In genomic region chr3:39378092-39378491, GRCh38 we compare ENCODE assay signal across 1 cellular context.
TF ChIP-seq lines count a peak whose summit lies in the region.

No MANE protein-coding gene starts in this region.

TF ChIP-seq in GM12878, 131 proteins besides CTCF, POLR2A, EP300 and RAD21:
- no peak for TF ChIP-seq FOS (IDR thresholded peaks at IDR 0.05; ENCODE audit: borderline replicate concordance, extremely low read depth, insufficient read length)
- no peak for TF ChIP-seq ZNF622 (IDR thresholded peaks at IDR 0.05)
- TF ChIP-seq CEBPB (IDR thresholded peaks at IDR 0.05; ENCODE audit: borderline replicate concordance in 1 of 2, low read depth in 2 of 2, low read length in 2 of 2), result no peak
- 0 out of 2 replicates have a peak, but pooled peaks have one; percentile 34 for TF ChIP-seq FOXM1 (IDR thresholded peaks at IDR 0.05; ENCODE audit: low read depth, low read length)
- peak; percentile 72; the same call in 1 of the 2 replicates for TF ChIP-seq SMC3 (IDR thresholded peaks at IDR 0.05; ENCODE audit: borderline replicate concordance, low read length)
- no peak for TF ChIP-seq ZBTB4 (CRISPR knock-in tag; IDR thresholded peaks at IDR 0.05)
- 0 out of 2 replicates have a peak, but pooled peaks have one; percentile 51 for TF ChIP-seq TCF12 (IDR thresholded peaks at IDR 0.05; ENCODE audit: low read depth, low read length)
- no peak for TF ChIP-seq MXI1 (IDR thresholded peaks at IDR 0.05; ENCODE audit: low read depth, low read length)
- TF ChIP-seq YY1 (IDR thresholded peaks at IDR 0.05; ENCODE audit: low read depth, low read length), result peak; percentile 65
- TF ChIP-seq ZZZ3 (IDR thresholded peaks at IDR 0.05; ENCODE audit: control insufficient read depth, insufficient read length, low read depth), result no peak
- no peak for TF ChIP-seq BCL11A (IDR thresholded peaks at IDR 0.05; ENCODE audit: low read depth, low read length)
- TF ChIP-seq, protein P1, sequence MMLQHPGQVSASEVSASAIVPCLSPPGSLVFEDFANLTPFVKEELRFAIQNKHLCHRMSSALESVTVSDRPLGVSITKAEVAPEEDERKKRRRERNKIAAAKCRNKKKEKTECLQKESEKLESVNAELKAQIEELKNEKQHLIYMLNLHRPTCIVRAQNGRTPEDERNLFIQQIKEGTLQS (IDR thresholded peaks at IDR 0.05; ENCODE audit: borderline replicate concordance, extremely low read depth, low read depth, low read length), result 0 out of 2 replicates have a peak, but pooled peaks have one; percentile 8
